ENCODE assay signal across 16 cellular contexts in genomic region chr11:64610596-64610995, GRCh38. TPM values are rescaled to one million over a fixed set of nuclear protein-coding genes. Genes with fewer than 3 reads are reported as not detected.
DNase-seq lines count a peak whose midpoint lies in the region; ATAC-seq and TF ChIP-seq lines count a peak whose summit lies in the region.
"Had no signal": no experiment of that assay in that cellular context is flagged by ENCODE, and none has a peak within 500 bp of the region (broad histone marks: within the 10 kb centered on the region; RNA-seq: fewer than 3 reads in every experiment).

No MANE protein-coding gene starts in this region.

- H3K79me2 ChIP-seq in neural progenitor cell (ENCODE audit: low read depth) = no peaks in the 10 kb centered on the region

- no peaks in the 10 kb centered on the region for H3F3A ChIP-seq in neural progenitor cell (ENCODE audit: low read depth)

- H4K20me1 ChIP-seq in neural progenitor cell (ENCODE audit: low read depth) = no peaks in the 10 kb centered on the region

- H3K27me3 Mint-ChIP-seq in neural progenitor cell (ENCODE audit: insufficient read depth, low read depth) = peaks cover 7% of the 10 kb centered on the region
- H3K27me3 Mint-ChIP-seq: IgD-negative memory B cell had no signal

- no peak overlapping the region for H2AFZ ChIP-seq in neural progenitor cell (replicated peaks)

- no peak overlapping the region for H3K4me2 ChIP-seq in neural progenitor cell
- H3K4me2 ChIP-seq: A549 had no signal

- DNase-seq in right cardiac atrium (peak in 2 of 3 donors; percentile 12 to 25), Right ventricle myocardium superior (no peak), H7 (peak; percentile 30), neural progenitor cell (ENCODE audit: low spot score) (no peak), HPDE6-E6E7 (ENCODE audit: extremely low spot score) (no peak)
- DNase-seq: BE2C, Calu3, DMS79 had no signal

- no peaks in the 10 kb centered on the region for H3K4me1 ChIP-seq in right cardiac atrium (ENCODE audit: control insufficient read depth, insufficient read depth, low read length)
- peaks cover 21% of the 10 kb centered on the region for H3K4me1 ChIP-seq in neural progenitor cell
- H3K4me1 ChIP-seq: A549, BE2C had no signal

- H3K36me3 ChIP-seq in H7 (replicated peaks; ENCODE audit: control insufficient read depth, insufficient read depth, low read length) = no peaks in the 10 kb centered on the region
- H3K36me3 ChIP-seq in neural progenitor cell = no peaks in the 10 kb centered on the region
- H3K36me3 ChIP-seq: BE2C had no signal

- peaks cover 20% of the 10 kb centered on the region for H3K4me1 Mint-ChIP-seq in neural progenitor cell
- H3K4me1 Mint-ChIP-seq: IgD-negative memory B cell had no signal

- 98% methylated on average over 3 of the region's 3 CpGs for WGBS in right cardiac atrium

- H3K27me3 ChIP-seq in right cardiac atrium (ENCODE audit: control insufficient read depth, insufficient read depth) (no peaks in the 10 kb centered on the region), H7 (ENCODE audit: control insufficient read depth, insufficient read depth, low read length) (no peaks in the 10 kb centered on the region), neural progenitor cell (no peaks in the 10 kb centered on the region)
- H3K27me3 ChIP-seq: BE2C had no signal

- H3K9ac ChIP-seq in neural progenitor cell = no peak overlapping the region

- no peaks in the 10 kb centered on the region for H3K9me3 Mint-ChIP-seq in neural progenitor cell
- H3K9me3 Mint-ChIP-seq: IgD-negative memory B cell had no signal

- peaks cover 5% of the 10 kb centered on the region for H3K36me3 Mint-ChIP-seq in neural progenitor cell

- no peak overlapping the region for H3K4me3 Mint-ChIP-seq in neural progenitor cell

- ATAC-seq in right cardiac atrium (no peak), Right ventricle myocardium superior (ENCODE audit: poor library complexity) (no peak), HG03432 (IDR thresholded peaks at IDR 0.05; ENCODE audit: unreplicated experiment) (no peak)
- ATAC-seq: GM12878, HCT116 had no signal

- peak overlapping the region; percentile 60 for H3K27ac Mint-ChIP-seq in neural progenitor cell
- H3K27ac Mint-ChIP-seq: IgD-negative memory B cell had no signal

- intact Hi-C loops in right cardiac atrium (cut with DNase I) (no loop called here), Right ventricle myocardium superior (cut with DNase I) (no loop called here)

- H3K4me3 ChIP-seq in right cardiac atrium (ENCODE audit: low read length) (no peak overlapping the region), H7 (ENCODE audit: insufficient read depth, low read depth, low read length) (no peak overlapping the region), neural progenitor cell (no peak overlapping the region)
- H3K4me3 ChIP-seq: A549, GM12878 had no signal

- no peak for TF ChIP-seq CTCF in neural progenitor cell (IDR thresholded peaks at IDR 0.05)

- H3K9me3 ChIP-seq in right cardiac atrium (ENCODE audit: control insufficient read depth, low read length) = no peaks in the 10 kb centered on the region
- H3K9me3 ChIP-seq in neural progenitor cell (ENCODE audit: low read depth) = no peaks in the 10 kb centered on the region
- H3K9me3 ChIP-seq: A549, BE2C had no signal

- no peak overlapping the region for H3K27ac ChIP-seq in right cardiac atrium (ENCODE audit: low read length)
- no peak overlapping the region for H3K27ac ChIP-seq in neural progenitor cell
- H3K27ac ChIP-seq: A549 had no signal

RNA-seq across cellular contexts. Expression of gene SLC22A12, which starts 19.6 kb away (rescaled TPM):
- total RNA-seq in right cardiac atrium (not detected), Right ventricle myocardium superior (not detected), neural progenitor cell (ENCODE audit: low replicate concordance) (not detected in 2 replicates)
- polyA plus RNA-seq in right cardiac atrium = not detected
- not detected in 2 replicates for total RNA-seq in H7 (2014; rRNA removed; shearing (Covaris generic))
- total RNA-seq: Calu3, G401, GM12878, H4 had no signal
- polyA plus RNA-seq: A549, AG04450, GM12878, IgD-negative memory B cell had no signal

RNA-seq across cellular contexts. Expression of gene SLC22A11, which starts 54.9 kb away (rescaled TPM):
- total RNA-seq in right cardiac atrium (not detected), Right ventricle myocardium superior (not detected), neural progenitor cell (ENCODE audit: low replicate concordance) (not detected in 2 replicates)
- polyA plus RNA-seq in right cardiac atrium = not detected
- 0.67 TPM in 1 of 2 replicates, not detected in the other for total RNA-seq in H7 (2014; rRNA removed; shearing (Covaris generic))
- total RNA-seq: Calu3, GM12878, H4 had no signal
- polyA plus RNA-seq: AG04450, IgD-negative memory B cell had no signal

Comparison
In these comparisons a context has a peak if more than half of its experiments do, and no peak if none do; other contexts are left out.
1. DNase-seq: peak in right cardiac atrium (2 of 3) and H7 (single experiment); none in Right ventricle myocardium superior (single experiment), neural progenitor cell (single experiment) and HPDE6-E6E7 (single experiment).